Comparison of ENCODE assay signal across 9 cellular contexts in genomic region chr5:84383296-84383815, GRCh38. TPM values are rescaled to one million over a fixed set of nuclear protein-coding genes. Genes with fewer than 3 reads are reported as not detected.
DNase-seq lines count a peak whose midpoint lies in the region; ATAC-seq and TF ChIP-seq lines count a peak whose summit lies in the region.
"Had no signal": no experiment of that assay in that cellular context is flagged by ENCODE, and none has a peak within 500 bp of the region (broad histone marks: within the 10 kb centered on the region; RNA-seq: fewer than 3 reads in every experiment).

No MANE protein-coding gene starts in this region.

- H3K36me3 ChIP-seq in IMR-90 (ENCODE audit: control insufficient read depth, insufficient read depth, low read length) (no peaks in the 10 kb centered on the region), colonic mucosa (no peaks in the 10 kb centered on the region), mesenchymal stem cell (ENCODE audit: control insufficient read depth in 1 of 2, insufficient read depth in 2 of 2, low read depth in 1 of 2, low read length in 2 of 2) (no peaks in the 10 kb centered on the region), subcutaneous abdominal adipose tissue (ENCODE audit: control insufficient read depth in 5 of 5, insufficient read depth in 5 of 5, low read length in 5 of 5) (no peaks in the 10 kb centered on the region)

- peak overlapping the region; percentile 82 for H3K9ac ChIP-seq in IMR-90 (ENCODE audit: low read depth, low read length)
- peak overlapping the region in 1 of 2 donors; percentile 68 for H3K9ac ChIP-seq in colonic mucosa (ENCODE audit: low read depth in 2 of 2, low read length in 2 of 2)
- H3K9ac ChIP-seq in mesenchymal stem cell (ENCODE audit: low read length) = peak overlapping the region; percentile 88
- peak overlapping the region in 1 of 5 donors; percentile 8 for H3K9ac ChIP-seq in subcutaneous abdominal adipose tissue (ENCODE audit: low read length in 5 of 5)

- H2BK15ac ChIP-seq in IMR-90 (ENCODE audit: low read depth, low read length) = peak overlapping the region; percentile 50; the same call in 2 of the 3 replicates
- peak overlapping the region; percentile 87 for H2BK15ac ChIP-seq in mesenchymal stem cell (ENCODE audit: low read depth, poor library complexity, severe bottlenecking)

- H2AK9ac ChIP-seq in IMR-90 (replicated peaks; ENCODE audit: low read depth, low read length, poor library complexity) = peak overlapping the region; percentile 89

- no CpG with 5 or more reads among the region's 26 CpGs for WGBS in IMR-90 (ENCODE audit: extremely low coverage in 2 of 2, insufficient read length in 1 of 2), 2 experiments
- 2% methylated on average over 18 of the region's 26 CpGs for WGBS in mesenchymal stem cell

- H3K14ac ChIP-seq in IMR-90 (replicated peaks; ENCODE audit: low read depth, low read length) (peak overlapping the region; percentile 87), mesenchymal stem cell (ENCODE audit: low read length in 2 of 2) (peak overlapping the region in 1 of 2 experiments; percentile 96)

- H3K9me1 ChIP-seq in IMR-90 (ENCODE audit: insufficient read depth, low read length) = no peaks in the 10 kb centered on the region

- POLR2A ChIA-PET in IMR-90 (lab: Charles Lee; ENCODE audit: unreplicated experiment) = interaction anchor here (0.6 kb wide), 1 partner anchor 87 kb away, joined by 3 read pairs; no protein-coding TSS in a partner anchor

- H2AFZ ChIP-seq in IMR-90 (replicated peaks; ENCODE audit: low read length, poor library complexity) (peak overlapping the region; percentile 96), mesenchymal stem cell (ENCODE audit: low read depth, low read length) (peak overlapping the region; percentile 78)

- dilution Hi-C loops in IMR-90 (cut with HindIII; ENCODE audit: low sequenced_read_pairs, unreplicated experiment) = no loop called here

- H3K4me3 ChIP-seq in IMR-90 (ENCODE audit: insufficient read depth, low read depth, low read length) = peak overlapping the region; percentile 92
- H3K4me3 ChIP-seq in colonic mucosa = peak overlapping the region; percentile 58
- H3K4me3 ChIP-seq in mesenchymal stem cell (ENCODE audit: insufficient read depth in 1 of 2, low read depth in 1 of 2, low read length in 2 of 2) = peak overlapping the region; percentile 88 to 98
- H3K4me3 ChIP-seq in subcutaneous abdominal adipose tissue (ENCODE audit: low read depth in 1 of 5, low read length in 5 of 5) = peak overlapping the region; percentile 15 to 72 (median 63)

- no peak for DNase-seq in IMR-90
- peak; percentile 42 for DNase-seq in colonic mucosa
- DNase-seq in mesenchymal stem cell = no peak
- no peak for DNase-seq in activated CD8-positive, alpha-beta memory T cell treated with anti-CD3 and anti-CD28 coated beads, Interleukin-2, amount 50 U/mL, for 48 hours
- DNase-seq in H4 (ENCODE audit: low spot score) = no peak
- no peak for DNase-seq in GM19240 (ENCODE audit: insufficient read length, low spot score)
- DNase-seq: activated CD8-positive, alpha-beta memory T cell treated with anti-CD3 and anti-CD28 coated beads for 24 hours had no signal

- peak overlapping the region; percentile 44; the same call in 1 of the 2 replicates for H2BK20ac ChIP-seq in IMR-90 (ENCODE audit: low read depth, low read length)

- peak; percentile 0; the same call in 1 of the 2 replicates for ATAC-seq in IMR-90 (ENCODE audit: low read depth)
- no peak for ATAC-seq in HG03432 (IDR thresholded peaks at IDR 0.05; ENCODE audit: unreplicated experiment)

- H3K4me1 ChIP-seq in IMR-90 (ENCODE audit: control insufficient read depth, insufficient read depth, low read length) (peaks cover 3% of the 10 kb centered on the region), colonic mucosa (no peaks in the 10 kb centered on the region), mesenchymal stem cell (ENCODE audit: control insufficient read depth, insufficient read depth, low read depth, low read length) (no peaks in the 10 kb centered on the region), subcutaneous abdominal adipose tissue (ENCODE audit: control insufficient read depth in 5 of 5, insufficient read depth in 5 of 5, low read length in 5 of 5) (peaks cover 0 to 31% (median 26%) of the 10 kb centered on the region in 5 donors)

- no peak for TF ChIP-seq CTCF in IMR-90 (conservative IDR thresholded peaks at IDR 0.05; ENCODE audit: low read depth, low read length)
- TF ChIP-seq CTCF in colonic mucosa (IDR thresholded peaks at IDR 0.05) = no peak

- CTCF ChIA-PET in IMR-90 (lab: Yijun Ruan, JAX) = interaction anchor here (0.6 kb wide), 1 partner anchor 370 kb away, joined by 3 read pairs; no protein-coding TSS in a partner anchor

- intact Hi-C loops in IMR-90 (cut with micrococcal nuclease) = loop anchor here (1.0 to 10.0 kb wide), 5 partner anchors 108 to 666 kb away; no protein-coding TSS in a partner anchor
- intact Hi-C loops in colonic mucosa (cut with DNase I) = loop anchor here (5.0 kb wide), 1 partner anchor 661 kb away; the partner anchor contains the start of gene HAPLN1

- H3K27me3 ChIP-seq in IMR-90 (ENCODE audit: control insufficient read depth, insufficient read depth, low read length) = no peaks in the 10 kb centered on the region
- H3K27me3 ChIP-seq in colonic mucosa = no peaks in the 10 kb centered on the region
- peaks cover 0 to 8% of the 10 kb centered on the region in 2 experiments for H3K27me3 ChIP-seq in mesenchymal stem cell (ENCODE audit: control insufficient read depth in 1 of 2, insufficient read depth in 1 of 2, low read length in 2 of 2)
- peaks cover 20 to 33% (median 31%) of the 10 kb centered on the region in 5 donors for H3K27me3 ChIP-seq in subcutaneous abdominal adipose tissue (ENCODE audit: control insufficient read depth in 5 of 5, insufficient read depth in 4 of 5, low read length in 5 of 5)

- peak overlapping the region; percentile 94 for H4K91ac ChIP-seq in IMR-90 (ENCODE audit: insufficient read depth, low read depth, low read length)
- peak overlapping the region; percentile 95 for H4K91ac ChIP-seq in mesenchymal stem cell (ENCODE audit: low read length)

- in situ Hi-C loops in IMR-90 (cut with MboI; ENCODE audit: low sequenced_read_pairs) = no loop called here

- peak overlapping the region; percentile 77 for H3K23ac ChIP-seq in IMR-90 (ENCODE audit: low read depth, low read length)
- peak overlapping the region in 1 of 2 experiments; percentile 86 for H3K23ac ChIP-seq in mesenchymal stem cell (ENCODE audit: low read length in 2 of 2)

- H3K4me2 ChIP-seq in IMR-90 (ENCODE audit: low read depth, low read length) (peak overlapping the region; percentile 96), mesenchymal stem cell (ENCODE audit: low read length, poor library complexity, severe bottlenecking) (peak overlapping the region; percentile 84)

- no peaks in the 10 kb centered on the region for H4K20me1 ChIP-seq in IMR-90 (ENCODE audit: insufficient read depth, low read length)

- no peak for TF ChIP-seq RAD21 in IMR-90 (IDR thresholded peaks at IDR 0.05; ENCODE audit: low read length)

- H2BK120ac ChIP-seq in IMR-90 (ENCODE audit: low read depth, low read length) = peak overlapping the region; percentile 82
- H2BK120ac ChIP-seq in mesenchymal stem cell (ENCODE audit: low read depth, low read length) = no peak overlapping the region

- peak overlapping the region; percentile 92 for H3K18ac ChIP-seq in IMR-90 (ENCODE audit: low read depth, low read length)
- peak overlapping the region; percentile 94 to 95 for H3K18ac ChIP-seq in mesenchymal stem cell (ENCODE audit: low read depth in 1 of 2, low read length in 2 of 2)

- H3K79me1 ChIP-seq in IMR-90 (ENCODE audit: low read depth in 1 of 2, low read length in 2 of 2) (peaks cover 10 to 24% of the 10 kb centered on the region in 2 experiments), mesenchymal stem cell (replicated peaks; ENCODE audit: low read length, poor library complexity, severe bottlenecking) (peaks cover 4% of the 10 kb centered on the region)

- H4K5ac ChIP-seq in IMR-90 (ENCODE audit: low read depth, low read length) = peak overlapping the region; percentile 79

- H2AK5ac ChIP-seq in IMR-90 (ENCODE audit: low read depth, low read length) (peak overlapping the region; percentile 64), mesenchymal stem cell (ENCODE audit: low read length, severe bottlenecking) (peak overlapping the region; percentile 22)

- H3K9me3 ChIP-seq in IMR-90 (ENCODE audit: control insufficient read depth, insufficient read depth, low read length) (no peaks in the 10 kb centered on the region), colonic mucosa (no peaks in the 10 kb centered on the region), mesenchymal stem cell (ENCODE audit: control insufficient read depth, low read length) (no peaks in the 10 kb centered on the region), subcutaneous abdominal adipose tissue (ENCODE audit: control insufficient read depth in 5 of 5, low read length in 5 of 5) (no peaks in the 10 kb centered on the region)

- BruUV-seq in IMR-90 (replicated peaks; lab: Mats Ljungman, UMichigan) = no TSS peak

- H4K8ac ChIP-seq in IMR-90 (ENCODE audit: low read depth in 2 of 2, low read length in 2 of 2) (peak overlapping the region; percentile 55 to 85), mesenchymal stem cell (ENCODE audit: low read length) (peak overlapping the region; percentile 94)

- peak overlapping the region; percentile 92 for H3K4ac ChIP-seq in IMR-90 (ENCODE audit: low read depth, low read length)
- peak overlapping the region; percentile 57 to 60 for H3K4ac ChIP-seq in mesenchymal stem cell (ENCODE audit: low read depth in 1 of 2, low read length in 2 of 2)

- no peak for TF ChIP-seq POLR2A in IMR-90 (IDR thresholded peaks at IDR 0.05; ENCODE audit: low read depth, low read length)

- peak overlapping the region; percentile 87 for H3K27ac ChIP-seq in IMR-90 (ENCODE audit: insufficient read depth, low read length)
- peak overlapping the region; percentile 84 for H3K27ac ChIP-seq in colonic mucosa
- peak overlapping the region; percentile 92 for H3K27ac ChIP-seq in mesenchymal stem cell (ENCODE audit: low read length, poor library complexity, severe bottlenecking)
- H3K27ac ChIP-seq in subcutaneous abdominal adipose tissue (ENCODE audit: low read depth, low read length) = no peak overlapping the region

- peak overlapping the region; percentile 90 for H3K56ac ChIP-seq in IMR-90 (ENCODE audit: extremely low read depth, insufficient read depth, low read length)

- H2BK5ac ChIP-seq in IMR-90 (ENCODE audit: low read depth, low read length, poor library complexity, severe bottlenecking) = peak overlapping the region; percentile 94
- H2BK5ac ChIP-seq in mesenchymal stem cell (ENCODE audit: low read depth, low read length, poor library complexity, severe bottlenecking) = peak overlapping the region; percentile 96

- H2BK12ac ChIP-seq in mesenchymal stem cell (ENCODE audit: low read length in 2 of 2) = peak overlapping the region; percentile 38 to 93

TF ChIP-seq in IMR-90, 13 proteins besides CTCF, POLR2A, EP300 and RAD21 (continues in another document):
- no peak for TF ChIP-seq NFE2L2 (IDR thresholded peaks at IDR 0.05; ENCODE audit: low read depth, low read length)

RNA-seq across cellular contexts. Expression of gene EDIL3, which starts 1.3 kb away (rescaled TPM):
- total RNA-seq in IMR-90 (2012; rRNA removed) = 82.8 and 101 TPM in 2 replicates
- 43.7 and 55.5 TPM in 2 replicates for polyA plus RNA-seq in IMR-90 (2012; rRNA removed)
- 10.6 and 11.1 TPM in 2 replicates for polyA plus RNA-seq in IMR-90 (2012; cell fraction: cytosol; rRNA removed)
- polyA plus RNA-seq in IMR-90 (2012; cell fraction: nucleus; rRNA removed; ENCODE audit: low replicate concordance) = 3.3 and 17.7 TPM in 2 replicates
- total RNA-seq in colonic mucosa = 10 to 100 TPM; 23.6 to 27.5 TPM
- polyA plus RNA-seq in mesenchymal stem cell (2013, experiment 1 of 2) = 166 TPM
- 180 TPM for polyA plus RNA-seq in mesenchymal stem cell (2013, experiment 2 of 2)
- 178 and 227 TPM in 2 replicates for total RNA-seq in H4 (2014; rRNA removed; shearing (Covaris generic))
